Comparison of ENCODE assay signal across 2 cellular contexts in genomic region chr3:146153429-146153828, GRCh38.
TF ChIP-seq lines count a peak whose summit lies in the region.

No MANE protein-coding gene starts in this region.

TF ChIP-seq in A549, 52 proteins besides CTCF, POLR2A, EP300 and RAD21 (continued from another document):
- TF ChIP-seq USF2 (IDR thresholded peaks at IDR 0.05) (no peak), HOXB13 (CRISPR knock-in tag; IDR thresholded peaks at IDR 0.05; ENCODE audit: low read depth) (no peak), CBX2 (IDR thresholded peaks at IDR 0.05; ENCODE audit: borderline replicate concordance, low read depth) (no peak)

TF ChIP-seq in WTC11, 78 proteins besides CTCF, POLR2A, EP300 and RAD21 (continued from another document):
- TF ChIP-seq PRDM15 (CRISPR knock-in tag; IDR thresholded peaks at IDR 0.05): no peak
- no peak for TF ChIP-seq RELA (CRISPR knock-in tag; IDR thresholded peaks at IDR 0.05; ENCODE audit: borderline replicate concordance)
- no peak for TF ChIP-seq ZNF671 (CRISPR knock-in tag; IDR thresholded peaks at IDR 0.05)
- TF ChIP-seq ATF3 (CRISPR knock-in tag; conservative IDR thresholded peaks at IDR 0.05): no peak
- no peak for TF ChIP-seq NFE2L1 (CRISPR knock-in tag; IDR thresholded peaks at IDR 0.05)
- no peak for TF ChIP-seq FOXK1 (CRISPR knock-in tag; IDR thresholded peaks at IDR 0.05)
- TF ChIP-seq CREB1 (CRISPR knock-in tag; IDR thresholded peaks at IDR 0.05): no peak
- no peak for TF ChIP-seq ERG (CRISPR knock-in tag; IDR thresholded peaks at IDR 0.05)
- TF ChIP-seq ELF4 (CRISPR knock-in tag; IDR thresholded peaks at IDR 0.05; ENCODE audit: low read depth): no peak
- no peak for TF ChIP-seq ATF1 (CRISPR knock-in tag; IDR thresholded peaks at IDR 0.05)
- TF ChIP-seq STAT6 (CRISPR knock-in tag; conservative IDR thresholded peaks at IDR 0.05; ENCODE audit: low read depth): no peak
- TF ChIP-seq TEAD4 (CRISPR knock-in tag; IDR thresholded peaks at IDR 0.05): no peak
- TF ChIP-seq OVOL2 (CRISPR knock-in tag; IDR thresholded peaks at IDR 0.05; ENCODE audit: borderline replicate concordance): no peak
- no peak for TF ChIP-seq SP1 (CRISPR knock-in tag; conservative IDR thresholded peaks at IDR 0.05)
- no peak for TF ChIP-seq ZNF396 (CRISPR knock-in tag; IDR thresholded peaks at IDR 0.05; ENCODE audit: borderline replicate concordance)
- no peak for TF ChIP-seq ZNF416 (CRISPR knock-in tag; IDR thresholded peaks at IDR 0.05)
- TF ChIP-seq MXD4 (CRISPR knock-in tag; IDR thresholded peaks at IDR 0.05; ENCODE audit: borderline replicate concordance): no peak
